In the genomic region with DNA sequence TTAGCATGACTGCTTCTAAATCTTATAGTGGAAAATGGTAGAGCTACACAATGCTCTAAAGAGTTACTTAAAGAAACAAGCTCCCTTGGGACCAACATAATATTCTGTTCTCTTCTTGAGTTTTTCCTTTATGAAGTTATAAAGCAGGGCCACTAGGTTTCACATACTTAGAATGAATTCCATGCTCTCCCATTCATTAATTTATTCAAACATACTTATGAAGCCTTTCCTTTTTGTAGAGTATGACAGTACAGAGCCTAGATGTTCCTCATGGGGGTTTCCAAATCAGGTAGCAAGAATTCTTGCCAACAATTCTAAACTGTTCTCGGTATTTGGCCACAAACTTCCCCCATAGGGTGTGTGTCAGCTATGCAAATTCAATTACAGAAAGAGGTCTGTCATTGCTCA, we compare ENCODE assay signal across 9 cellular contexts. TPM values are rescaled to one million over a fixed set of nuclear protein-coding genes. Genes with fewer than 3 reads are reported as not detected.
A peak's percentile ranks its signal among the peaks of the same experiment; 100 is the strongest.
DNase-seq lines count a peak whose midpoint lies in the region; ATAC-seq and TF ChIP-seq lines count a peak whose summit lies in the region.
"Had no signal": no experiment of that assay in that cellular context is flagged by ENCODE, and none has a peak within 500 bp of the region (broad histone marks: within the 10 kb centered on the region; RNA-seq: fewer than 3 reads in every experiment).

No MANE protein-coding gene starts in this region.

- H3K27me3 Mint-ChIP-seq in CD14-positive monocyte (ENCODE audit: low read depth in 3 of 3): peaks cover 0 to 2% (median 0%) of the 10 kb centered on the region in 3 donors

- intact Hi-C loops in CD14-positive monocyte (cut with micrococcal nuclease): no loop called here

- no peak overlapping the region for H3K4me3 Mint-ChIP-seq in CD14-positive monocyte

- H3K9me3 Mint-ChIP-seq in CD14-positive monocyte: peaks cover 0 to 8% (median 0%) of the 10 kb centered on the region in 7 donors

- peaks cover 28% of the 10 kb centered on the region for H3K4me1 Mint-ChIP-seq in CD14-positive monocyte

- H3K27ac Mint-ChIP-seq in CD14-positive monocyte: peak overlapping the region; percentile 58 to 91 (median 85)

- H3K36me3 Mint-ChIP-seq in CD14-positive monocyte: no peaks in the 10 kb centered on the region

- TF ChIP-seq CTCF in CD14-positive monocyte (IDR thresholded peaks at IDR 0.05): no peak

- DNase-seq in CD14-positive monocyte (ENCODE audit: low spot score) (peak; percentile 52), NCI-H524 (lab: John Stamatoyannopoulos, UW) (no peak), DMS153 (lab: John Stamatoyannopoulos, UW) (no peak), kidney glomerular epithelial cell (lab: John Stamatoyannopoulos, UW) (no peak), ecto neural progenitor cell (ENCODE audit: low spot score) (no peak)
- DNase-seq: BE2C had no signal

- ATAC-seq in GM19351 (IDR thresholded peaks at IDR 0.05; ENCODE audit: unreplicated experiment): peak; percentile 99
- ATAC-seq in HG02870 (IDR thresholded peaks at IDR 0.05; ENCODE audit: unreplicated experiment): peak; percentile 99
- ATAC-seq in HG03575 (IDR thresholded peaks at IDR 0.05; ENCODE audit: extremely low read depth, insufficient number of reproducible peaks, low FRiP score, unreplicated experiment): peak; percentile 91

RNA-seq across cellular contexts. Expression of a gene that starts 20.6 kb away (rescaled TPM):
- polyA plus RNA-seq in CD14-positive monocyte: not detected

RNA-seq across cellular contexts. Expression of a gene that starts 30.1 kb away (rescaled TPM):
- polyA plus RNA-seq in CD14-positive monocyte: 10 to 100 TPM; 21.3 to 30.1 TPM
